Comparison of ENCODE assay signal across 14 cellular contexts in the genomic region with DNA sequence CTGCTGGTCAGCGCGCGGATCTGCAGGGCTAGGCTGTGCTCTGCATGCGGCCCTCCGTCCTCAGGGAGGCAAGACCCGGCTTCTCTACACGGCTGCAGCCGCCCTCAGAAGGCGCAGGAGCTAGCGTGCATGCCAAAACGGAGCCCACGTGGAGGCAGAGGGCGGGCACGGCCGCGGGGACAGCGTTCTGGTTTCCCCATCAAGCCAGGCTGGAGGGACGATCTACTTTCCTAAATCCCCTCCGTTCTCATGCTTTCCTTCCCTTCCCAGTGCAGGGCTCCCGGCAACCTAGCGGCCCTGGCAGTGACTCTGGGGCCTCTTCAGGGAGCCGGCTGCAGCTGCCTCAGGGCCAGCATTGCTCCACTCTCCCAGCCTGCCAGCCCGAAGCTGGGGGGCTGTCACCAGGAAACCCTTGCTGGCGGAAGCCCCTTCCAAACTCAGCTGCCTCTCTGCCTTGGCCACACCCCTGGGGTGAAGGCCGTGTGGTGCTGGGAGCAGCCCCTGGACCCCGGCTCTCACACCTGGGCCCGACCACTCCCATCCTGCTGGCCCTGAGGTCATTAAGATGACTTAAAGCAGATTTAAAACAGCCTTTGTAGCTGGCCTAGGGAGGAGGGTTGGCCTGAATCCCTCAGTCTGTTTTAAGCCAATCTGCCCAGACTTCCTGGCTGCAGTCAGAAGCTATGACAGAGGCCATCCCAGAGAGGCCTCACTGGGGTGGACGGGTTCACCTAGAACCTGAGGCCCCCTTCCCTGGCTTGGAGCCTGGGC. TPM values are rescaled to one million over a fixed set of nuclear protein-coding genes. Genes with fewer than 3 reads are reported as not detected.
A peak's percentile ranks its signal among the peaks of the same experiment; 100 is the strongest.
DNase-seq lines count a peak whose midpoint lies in the region; ATAC-seq, FAIRE-seq and TF ChIP-seq lines count a peak whose summit lies in the region.
"Had no signal": no experiment of that assay in that cellular context is flagged by ENCODE, and none has a peak within 500 bp of the region (broad histone marks: within the 10 kb centered on the region; RNA-seq: fewer than 3 reads in every experiment).

No MANE protein-coding gene starts in this region.

- H3K4me2 ChIP-seq in HepG2 (ENCODE audit: low read depth, low read length) = no peak overlapping the region

- CTCF ChIA-PET in activated CD4-positive, alpha-beta T cell treated with anti-CD3 and anti-CD28 coated beads, Interleukin-2, amount 10 ng/mL, durations not matched to agents 7 days and 5 days (lab: Charles Lee) = interaction anchor here (0.6 to 1.0 kb wide), 5 partner anchors 16 to 80 kb away, joined by 3 to 4 read pairs (median 3); no protein-coding TSS in a partner anchor
- CTCF ChIA-PET in activated CD4-positive, alpha-beta T cell treated with anti-CD3 and anti-CD28 coated beads for 36 hours (lab: Charles Lee) = interaction anchor here (1.1 kb wide), 1 partner anchor 31 kb away, joined by 3 read pairs; no protein-coding TSS in a partner anchor
- CTCF ChIA-PET in HepG2 (lab: Yijun Ruan, JAX; ENCODE audit: low intra/inter-chr PET ratio, low total read pairs) = no interaction called here

- no peak for FAIRE-seq in HepG2 (lab: Jason Lieb, UNC)

- in situ Hi-C loops in HepG2 (cut with HindIII; ENCODE audit: extremely low pct_ligation_motif_present, low pct_unique_long_range_greater_than_20kb) = no loop called here
- in situ Hi-C loops in transverse colon (cut with MboI; ENCODE audit: low pct_ligation_motif_present in 1 of 4, low pct_unique_long_range_greater_than_20kb in 1 of 4, low sequenced_read_pairs in 3 of 4) = no loop called here

- no peak overlapping the region for H3K4me3 ChIP-seq in colonic mucosa
- H3K4me3 ChIP-seq in HepG2 (replicated peaks in 1 of 3; ENCODE audit: insufficient read depth in 1 of 3, low read depth in 2 of 3, low read length in 3 of 3) = no peak overlapping the region
- no peak overlapping the region for H3K4me3 ChIP-seq in transverse colon

- intact Hi-C loops in activated CD4-positive, alpha-beta T cell treated with anti-CD3 and anti-CD28 coated beads for 36 hours (cut with DNase I, micrococcal nuclease) = no loop called here
- intact Hi-C loops in colonic mucosa (cut with DNase I) (no loop called here), HepG2 (cut with micrococcal nuclease; ENCODE audit: unreplicated experiment) (no loop called here), transverse colon (cut with DNase I; ENCODE audit: low total_unique reads) (no loop called here)

- no peak for DNase-seq in activated CD4-positive, alpha-beta T cell treated with anti-CD3 and anti-CD28 coated beads, Interleukin-2, amount 10 ng/mL, durations not matched to agents 7 days and 5 days
- no peak for DNase-seq in activated CD4-positive, alpha-beta T cell treated with anti-CD3 and anti-CD28 coated beads for 36 hours
- DNase-seq in colonic mucosa (no peak), HepG2 (ENCODE audit: low spot score) (no peak), transverse colon (no peak), activated gamma-delta T cell treated with Interleukin-2 at 50 U/mL for 16 hours (no peak), KG1 (lab: John Stamatoyannopoulos, UW) (no peak)
- DNase-seq: activated CD8-positive, alpha-beta memory T cell treated with anti-CD3 and anti-CD28 coated beads for 24 hours; dermis blood vessel endothelial cell; DMS 273 treated with DMSO at 0.1 percent for 48 hours; NCI-H1694 treated with DMSO at 0.1 percent for 48 hours; stimulated activated CD4-positive, alpha-beta T cell treated with anti-CD3 and anti-CD28 coated beads, Interleukin-4, amount 100 ng/mL, for 4 hours had no signal

- no peaks in the 10 kb centered on the region for H3K9me3 Mint-ChIP-seq in activated CD4-positive, alpha-beta T cell treated with anti-CD3 and anti-CD28 coated beads, Interleukin-2, amount 10 ng/mL, durations not matched to agents 7 days and 5 days
- no peaks in the 10 kb centered on the region for H3K9me3 Mint-ChIP-seq in activated CD4-positive, alpha-beta T cell treated with anti-CD3 and anti-CD28 coated beads for 36 hours (ENCODE audit: low read depth)
- H3K9me3 Mint-ChIP-seq: activated naive CD4-positive, alpha-beta T cell treated with anti-CD3 and anti-CD28 coated beads, Interleukin-2, amount 50 U/mL, for 24 hours had no signal

- H3K27ac ChIP-seq in colonic mucosa (peak overlapping the region; percentile 67), HepG2 (ENCODE audit: extremely low read length, insufficient read depth, low read length) (no peak overlapping the region), transverse colon (peak overlapping the region; percentile 54 to 79 (median 60))

- H3K36me3 Mint-ChIP-seq in activated CD4-positive, alpha-beta T cell treated with anti-CD3 and anti-CD28 coated beads, Interleukin-2, amount 10 ng/mL, durations not matched to agents 7 days and 5 days (ENCODE audit: low read depth) = peaks cover 64% of the 10 kb centered on the region
- peaks cover 41% of the 10 kb centered on the region for H3K36me3 Mint-ChIP-seq in activated CD4-positive, alpha-beta T cell treated with anti-CD3 and anti-CD28 coated beads for 36 hours (ENCODE audit: low read depth)

- TF ChIP-seq CTCF in colonic mucosa (IDR thresholded peaks at IDR 0.05) (no peak), HepG2 (CRISPR knock-in tag; IDR thresholded peaks at IDR 0.05) (no peak), transverse colon (IDR thresholded peaks at IDR 0.05) (no peak)

- H2AFZ ChIP-seq in HepG2 (ENCODE audit: low read length) = no peak overlapping the region

- no TSS peak for BruUV-seq in HepG2 (replicated peaks; lab: Mats Ljungman, UMichigan)

- H3K4me1 Mint-ChIP-seq in activated CD4-positive, alpha-beta T cell treated with anti-CD3 and anti-CD28 coated beads, Interleukin-2, amount 10 ng/mL, durations not matched to agents 7 days and 5 days = peaks cover 48% of the 10 kb centered on the region
- H3K4me1 Mint-ChIP-seq in activated CD4-positive, alpha-beta T cell treated with anti-CD3 and anti-CD28 coated beads for 36 hours = peaks cover 31% of the 10 kb centered on the region

- 89% methylated on average over 22 of the region's 28 CpGs for WGBS in HepG2 (ENCODE audit: low lambda C conversion rate)
- 74 to 80% methylated on average over 9 to 28 of the region's 28 CpGs for WGBS in transverse colon (ENCODE audit: low coverage in 1 of 2), 2 donors

- H3K27me3 ChIP-seq in colonic mucosa (no peaks in the 10 kb centered on the region), HepG2 (ENCODE audit: control insufficient read depth in 1 of 2, insufficient read depth in 2 of 2, low read length in 2 of 2) (no peaks in the 10 kb centered on the region), transverse colon (no peaks in the 10 kb centered on the region)

- ATAC-seq in activated CD4-positive, alpha-beta T cell treated with anti-CD3 and anti-CD28 coated beads for 36 hours = no peak
- ATAC-seq in HepG2 (peak; percentile 31), GM21529 (IDR thresholded peaks at IDR 0.05; ENCODE audit: unreplicated experiment) (no peak)

- H3K36me3 ChIP-seq in colonic mucosa (no peaks in the 10 kb centered on the region), HepG2 (replicated peaks in 1 of 2; ENCODE audit: control insufficient read depth in 1 of 2, insufficient read depth in 2 of 2, low read length in 2 of 2) (peaks cover 0 to 14% of the 10 kb centered on the region in 2 experiments; a peak in 1 of 5 replicates), transverse colon (peaks cover 0 to 27% (median 13%) of the 10 kb centered on the region in 4 donors)

- H3K27ac Mint-ChIP-seq in activated CD4-positive, alpha-beta T cell treated with anti-CD3 and anti-CD28 coated beads, Interleukin-2, amount 10 ng/mL, durations not matched to agents 7 days and 5 days = peak overlapping the region; percentile 72
- H3K27ac Mint-ChIP-seq in activated CD4-positive, alpha-beta T cell treated with anti-CD3 and anti-CD28 coated beads for 36 hours = no peak overlapping the region
- H3K27ac Mint-ChIP-seq: activated naive CD4-positive, alpha-beta T cell treated with anti-CD3 and anti-CD28 coated beads, Interleukin-2, amount 50 U/mL, for 24 hours had no signal

- no peaks in the 10 kb centered on the region for H4K20me1 ChIP-seq in HepG2 (ENCODE audit: insufficient read depth, low read length)

- no peak overlapping the region for H3K9ac ChIP-seq in colonic mucosa (ENCODE audit: low read depth in 2 of 2, low read length in 2 of 2)
- no peak overlapping the region for H3K9ac ChIP-seq in HepG2 (ENCODE audit: insufficient read depth, low read depth, low read length)

- H3K4me1 ChIP-seq in colonic mucosa (peaks cover 4% of the 10 kb centered on the region), HepG2 (ENCODE audit: insufficient read depth, low read length) (no peaks in the 10 kb centered on the region), transverse colon (peaks cover 7 to 15% (median 14%) of the 10 kb centered on the region in 4 donors)

- no peak for TF ChIP-seq RAD21 in HepG2 (CRISPR knock-in tag; IDR thresholded peaks at IDR 0.05)

- POLR2A ChIA-PET in activated CD4-positive, alpha-beta T cell treated with anti-CD3 and anti-CD28 coated beads, Interleukin-2, amount 10 ng/mL, durations not matched to agents 7 days and 5 days (lab: Charles Lee) = interaction anchor here (0.5 kb wide), 1 partner anchor 16 kb away, joined by 3 read pairs; no protein-coding TSS in a partner anchor
- POLR2A ChIA-PET in activated CD4-positive, alpha-beta T cell treated with anti-CD3 and anti-CD28 coated beads for 36 hours (lab: Charles Lee) = no interaction called here
- POLR2A ChIA-PET in HepG2 (lab: Yijun Ruan, JAX) = interaction anchor here (1.7 kb wide), 1 partner anchor 9 kb away, joined by 11 read pairs; a partner anchor contains a TSS

- no peaks in the 10 kb centered on the region for H3K27me3 Mint-ChIP-seq in activated CD4-positive, alpha-beta T cell treated with anti-CD3 and anti-CD28 coated beads, Interleukin-2, amount 10 ng/mL, durations not matched to agents 7 days and 5 days
- H3K27me3 Mint-ChIP-seq in activated CD4-positive, alpha-beta T cell treated with anti-CD3 and anti-CD28 coated beads for 36 hours = no peaks in the 10 kb centered on the region
- H3K27me3 Mint-ChIP-seq: activated naive CD4-positive, alpha-beta T cell treated with anti-CD3 and anti-CD28 coated beads, Interleukin-2, amount 50 U/mL, for 24 hours had no signal

- TF ChIP-seq POLR2A in HepG2 (IDR thresholded peaks at IDR 0.05; ENCODE audit: insufficient read depth in 1 of 2, low read depth in 2 of 2, low read length in 2 of 2) (no peak), transverse colon (IDR thresholded peaks at IDR 0.05) (no peak)

- no peak overlapping the region for H3K4me3 Mint-ChIP-seq in activated CD4-positive, alpha-beta T cell treated with anti-CD3 and anti-CD28 coated beads, Interleukin-2, amount 10 ng/mL, durations not matched to agents 7 days and 5 days
- H3K4me3 Mint-ChIP-seq in activated CD4-positive, alpha-beta T cell treated with anti-CD3 and anti-CD28 coated beads for 36 hours = no peak overlapping the region

- no peaks in the 10 kb centered on the region for H3K9me3 ChIP-seq in colonic mucosa
- H3K9me3 ChIP-seq in HepG2 (ENCODE audit: low read length) = no peaks in the 10 kb centered on the region
- no peaks in the 10 kb centered on the region for H3K9me3 ChIP-seq in transverse colon

- TF ChIP-seq EP300 in HepG2 (IDR thresholded peaks at IDR 0.05; ENCODE audit: low read depth in 2 of 2, low read length in 2 of 2) = no peak
- TF ChIP-seq EP300 in HepG2 (CRISPR knock-in tag; IDR thresholded peaks at IDR 0.05; ENCODE audit: borderline replicate concordance) = no peak
- no peak for TF ChIP-seq EP300 in transverse colon (IDR thresholded peaks at IDR 0.05; ENCODE audit: low read depth)

- H3K79me2 ChIP-seq in HepG2 (ENCODE audit: insufficient read depth, low read length) = no peaks in the 10 kb centered on the region

RNA-seq across cellular contexts. Expression of a gene that starts 9.2 kb away (rescaled TPM):
- total RNA-seq in activated CD4-positive, alpha-beta T cell treated with anti-CD3 and anti-CD28 coated beads, Interleukin-2, amount 10 ng/mL, durations not matched to agents 7 days and 5 days = 10 to 100 TPM; 43.9 to 51.4 TPM
- 10 to 100 TPM; 36.7 to 38.5 TPM for total RNA-seq in activated CD4-positive, alpha-beta T cell treated with anti-CD3 and anti-CD28 coated beads for 36 hours
- total RNA-seq in colonic mucosa (10 to 100 TPM; 70.3 to 96.5 TPM), HepG2 (2016; rRNA removed; fragmentation: Illumina TruSeq; extraction: Trizol) (36.0 and 43.0 TPM in 2 replicates), transverse colon (100 to 1,000 TPM in 2 of 4 donors, 10 to 100 TPM in 2; 90.9 to 113 (median 99.9) TPM)
- total RNA-seq in HepG2 (2016; cell fraction: cytosol; rRNA removed; fragmentation: Illumina TruSeq; extraction: Trizol; ENCODE audit: low read depth) = 15.6 and 17.8 TPM in 2 replicates
- total RNA-seq in HepG2 (2016; cell fraction: insoluble cytoplasmic fraction; rRNA removed; fragmentation: Illumina TruSeq; extraction: Trizol) = 31.7 and 41.8 TPM in 2 replicates
- 26.6 and 27.1 TPM in 2 replicates for total RNA-seq in HepG2 (2016; cell fraction: membrane; rRNA removed; fragmentation: Illumina TruSeq; extraction: Trizol)
- total RNA-seq in HepG2 (2016; cell fraction: nucleus; rRNA removed; fragmentation: Illumina TruSeq; extraction: Trizol) = 40.4 and 48.3 TPM in 2 replicates
- polyA plus RNA-seq in HepG2 (2011; rRNA removed) = 22.0 and 22.7 TPM in 2 replicates
- 17.7 and 27.7 TPM in 2 replicates for polyA plus RNA-seq in HepG2 (2011; cell fraction: cytosol; rRNA removed)
- 63.9 and 77.3 TPM in 2 replicates for polyA plus RNA-seq in HepG2 (2011; cell fraction: nucleus; rRNA removed)
- 10.9 and 13.5 TPM in 2 replicates for polyA plus RNA-seq in HepG2 (2012)
- 9.3 and 9.4 TPM in 2 replicates for polyA plus RNA-seq in HepG2 (2016; cell fraction: cytosol; fragmentation: Illumina TruSeq; extraction: Trizol; ENCODE audit: low read depth)
- 14.3 and 16.9 TPM in 2 replicates for polyA plus RNA-seq in HepG2 (2016; cell fraction: insoluble cytoplasmic fraction; fragmentation: Illumina TruSeq; extraction: Trizol; ENCODE audit: low read depth)
- polyA plus RNA-seq in HepG2 (2016; cell fraction: membrane; fragmentation: Illumina TruSeq; extraction: Trizol; ENCODE audit: low read depth) = 9.7 and 12.3 TPM in 2 replicates
- 48.3 and 55.7 TPM in 2 replicates for polyA plus RNA-seq in HepG2 (2016; cell fraction: nucleus; fragmentation: Illumina TruSeq; extraction: Trizol; ENCODE audit: insufficient read depth, low read depth)
- 38.7 and 87.6 TPM in 2 replicates for polyA minus RNA-seq in HepG2 (2011; rRNA and poly(A)+ RNA removed; ENCODE audit: low replicate concordance)
- 27.6 and 33.4 TPM in 2 replicates for polyA minus RNA-seq in HepG2 (2011; cell fraction: cytosol; rRNA and poly(A)+ RNA removed)
- polyA minus RNA-seq in HepG2 (2011; cell fraction: nucleus; rRNA and poly(A)+ RNA removed) = 40.3 and 67.0 TPM in 2 replicates

RNA-seq across cellular contexts. Expression of a gene that starts 49.5 kb away (rescaled TPM):
- total RNA-seq in activated CD4-positive, alpha-beta T cell treated with anti-CD3 and anti-CD28 coated beads, Interleukin-2, amount 10 ng/mL, durations not matched to agents 7 days and 5 days = 10 to 100 TPM; 71.4 to 88.9 TPM
- 10 to 100 TPM; 36.5 to 36.8 TPM for total RNA-seq in activated CD4-positive, alpha-beta T cell treated with anti-CD3 and anti-CD28 coated beads for 36 hours
- 10 to 100 TPM; 37.8 to 41.4 TPM for total RNA-seq in colonic mucosa
- 21.0 and 21.4 TPM in 2 replicates for total RNA-seq in HepG2 (2016; rRNA removed; fragmentation: Illumina TruSeq; extraction: Trizol)
- total RNA-seq in HepG2 (2016; cell fraction: cytosol; rRNA removed; fragmentation: Illumina TruSeq; extraction: Trizol; ENCODE audit: low read depth) = 8.1 and 8.3 TPM in 2 replicates
- 14.1 and 22.8 TPM in 2 replicates for total RNA-seq in HepG2 (2016; cell fraction: insoluble cytoplasmic fraction; rRNA removed; fragmentation: Illumina TruSeq; extraction: Trizol)
- total RNA-seq in HepG2 (2016; cell fraction: membrane; rRNA removed; fragmentation: Illumina TruSeq; extraction: Trizol) = 15.0 and 16.2 TPM in 2 replicates
- total RNA-seq in HepG2 (2016; cell fraction: nucleus; rRNA removed; fragmentation: Illumina TruSeq; extraction: Trizol) = 18.6 and 23.1 TPM in 2 replicates
- 21.1 and 21.5 TPM in 2 replicates for polyA plus RNA-seq in HepG2 (2011; rRNA removed)
- 14.8 and 16.4 TPM in 2 replicates for polyA plus RNA-seq in HepG2 (2011; cell fraction: cytosol; rRNA removed)
- 42.9 and 51.1 TPM in 2 replicates for polyA plus RNA-seq in HepG2 (2011; cell fraction: nucleus; rRNA removed)
- 9.6 and 11.9 TPM in 2 replicates for polyA plus RNA-seq in HepG2 (2012)
- 5.4 and 5.7 TPM in 2 replicates for polyA plus RNA-seq in HepG2 (2016; cell fraction: cytosol; fragmentation: Illumina TruSeq; extraction: Trizol; ENCODE audit: low read depth)
- polyA plus RNA-seq in HepG2 (2016; cell fraction: insoluble cytoplasmic fraction; fragmentation: Illumina TruSeq; extraction: Trizol; ENCODE audit: low read depth) = 13.8 and 18.2 TPM in 2 replicates
- 10.2 and 10.9 TPM in 2 replicates for polyA plus RNA-seq in HepG2 (2016; cell fraction: membrane; fragmentation: Illumina TruSeq; extraction: Trizol; ENCODE audit: low read depth)
- polyA plus RNA-seq in HepG2 (2016; cell fraction: nucleus; fragmentation: Illumina TruSeq; extraction: Trizol; ENCODE audit: insufficient read depth, low read depth) = 52.9 and 56.1 TPM in 2 replicates
- 0.14 and 58.0 TPM in 2 replicates for polyA minus RNA-seq in HepG2 (2011; rRNA and poly(A)+ RNA removed; ENCODE audit: low replicate concordance)
- 10.1 and 13.7 TPM in 2 replicates for polyA minus RNA-seq in HepG2 (2011; cell fraction: cytosol; rRNA and poly(A)+ RNA removed)
- polyA minus RNA-seq in HepG2 (2011; cell fraction: nucleus; rRNA and poly(A)+ RNA removed) = 30.5 and 38.4 TPM in 2 replicates
- 100 to 1,000 TPM in 1 of 4 donors, 10 to 100 TPM in 3; 47.7 to 132 (median 61.9) TPM for total RNA-seq in transverse colon
